In the genomic region with DNA sequence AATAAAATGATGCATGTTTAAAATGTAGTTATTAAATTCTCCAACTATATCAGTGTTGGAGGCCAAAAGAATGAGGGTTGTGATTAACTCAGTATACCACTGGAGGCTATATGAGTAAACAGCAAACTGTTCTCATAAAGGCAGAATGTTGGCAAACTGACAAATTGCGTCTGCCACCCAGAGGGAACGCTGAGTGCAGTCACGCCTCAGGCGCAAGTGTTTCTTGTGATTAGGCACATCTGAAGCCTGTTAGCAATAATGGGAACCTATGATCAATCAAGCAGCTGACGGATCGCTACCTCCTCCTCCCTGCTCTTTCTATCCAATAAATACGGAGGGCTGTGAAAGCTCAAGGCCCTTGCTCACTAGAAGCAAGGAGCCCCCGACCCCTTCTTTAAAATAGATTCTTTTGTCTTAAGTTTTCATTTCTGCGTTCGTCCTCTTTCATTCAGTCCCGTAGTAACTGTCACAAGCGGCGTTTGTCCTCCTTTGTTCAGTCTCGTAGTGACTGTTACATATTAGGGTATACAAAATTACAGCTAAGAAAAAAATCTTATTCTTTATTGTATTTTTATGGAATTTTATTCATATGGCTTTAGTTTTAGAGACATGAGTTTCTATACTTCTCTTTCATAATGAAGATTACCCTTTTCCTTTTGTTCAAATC, we compare ENCODE assay signal across 9 cellular contexts. TPM values are rescaled to one million over a fixed set of nuclear protein-coding genes. Genes with fewer than 3 reads are reported as not detected.
DNase-seq lines count a peak whose midpoint lies in the region; ATAC-seq and TF ChIP-seq lines count a peak whose summit lies in the region.
"Had no signal": no experiment of that assay in that cellular context is flagged by ENCODE, and none has a peak within 500 bp of the region (broad histone marks: within the 10 kb centered on the region; RNA-seq: fewer than 3 reads in every experiment).

No MANE protein-coding gene starts in this region.

- DNase-seq in AG09309 (ENCODE audit: low read depth) (peak; percentile 45), LoVo (ENCODE audit: low spot score) (peak; percentile 92), astrocyte of the cerebellum (ENCODE audit: low read depth) (peak; percentile 23), left colon (peak; percentile 57 to 78), NK-92 (lab: John Stamatoyannopoulos, UW; ENCODE audit: unreplicated experiment) (no peak), GM13976 (ENCODE audit: low spot score) (no peak)
- DNase-seq: DND-41 had no signal

- H3K4me3 ChIP-seq in AG09309 (ENCODE audit: control insufficient read depth, low read depth, low read length) = no peak overlapping the region
- H3K4me3 ChIP-seq in astrocyte of the cerebellum (ENCODE audit: low read depth, low read length) = no peak overlapping the region

- in situ Hi-C loops in astrocyte of the cerebellum (cut with HindIII; ENCODE audit: low sequenced_read_pairs) = no loop called here
- in situ Hi-C loops in GM13976 (cut with MboI; ENCODE audit: low sequenced_read_pairs, unreplicated experiment) = no loop called here

- intact Hi-C loops in left colon (cut with DNase I, micrococcal nuclease) = no loop called here

- ATAC-seq in left colon = peak; percentile 54
- no peak for ATAC-seq in HG03378 (IDR thresholded peaks at IDR 0.05; ENCODE audit: unreplicated experiment)
- no peak for ATAC-seq in HG03108 (IDR thresholded peaks at IDR 0.05; ENCODE audit: unreplicated experiment)

- no peak for TF ChIP-seq CTCF in AG09309 (IDR thresholded peaks at IDR 0.05; ENCODE audit: control insufficient read depth, insufficient read depth, low read depth, low read length, missing control alignments)
- TF ChIP-seq CTCF in astrocyte of the cerebellum (IDR thresholded peaks at IDR 0.05; ENCODE audit: low read depth, low read length, missing control alignments) = no peak
- no peak for TF ChIP-seq CTCF in GM13976 (IDR thresholded peaks at IDR 0.05; ENCODE audit: borderline replicate concordance, control extremely low read depth, extremely low read depth, insufficient read depth, missing control alignments)

RNA-seq across cellular contexts. Expression of gene RMND5A, which starts 16.3 kb away (rescaled TPM):
- 10 to 100 TPM; 64.0 to 77.8 TPM for total RNA-seq in left colon

Comparison
In these comparisons a context has a peak if more than half of its experiments do, and no peak if none do; other contexts are left out.
1. DNase-seq: peak in AG09309 (single experiment), LoVo (single experiment), astrocyte of the cerebellum (single experiment) and left colon (2 of 2); none in NK-92 (single experiment) and GM13976 (single experiment).